Comparison of ENCODE assay signal across 19 cellular contexts in genomic region chr15:71186267-71186666, GRCh38.
"Had no signal": no experiment of that assay in that cellular context is flagged by ENCODE, and none has a peak within 500 bp of the region (broad histone marks: within the 10 kb centered on the region; RNA-seq: fewer than 3 reads in every experiment).

No MANE protein-coding gene starts in this region.

- H3K27me3 Mint-ChIP-seq: activated naive CD8-positive, alpha-beta T cell treated with anti-CD3 and anti-CD28 coated beads, Interleukin-2, amount 10 ng/mL, durations not matched to agents 7 days and 5 days had no signal

- H3K4me1 ChIP-seq: vagina had no signal

- H3K9me3 Mint-ChIP-seq: activated CD4-positive, alpha-beta T cell treated with anti-CD3 and anti-CD28 coated beads, Interleukin-2, amount 10 ng/mL, durations not matched to agents 7 days and 5 days; activated naive CD8-positive, alpha-beta T cell treated with anti-CD3 and anti-CD28 coated beads, Interleukin-2, amount 10 ng/mL, durations not matched to agents 7 days and 5 days; stimulated activated effector memory CD8-positive, alpha-beta T cell treated with anti-CD3 and anti-CD28 coated beads, Interleukin-12 subunit alpha, Interleukin-12 subunit beta, amount 100 ng/mL, for 72 hours; T-helper 2 cell treated with Interferon-gamma antibody and Interleukin-4, amounts not matched to agents 5 μg/mL and 100 μg/mL, for 36 hours had no signal

- H3K9me3 ChIP-seq: tibial artery, vagina had no signal

- H3K4me3 Mint-ChIP-seq: activated CD4-positive, alpha-beta T cell treated with anti-CD3 and anti-CD28 coated beads, Interleukin-2, amount 10 ng/mL, durations not matched to agents 7 days and 5 days; activated naive CD8-positive, alpha-beta T cell treated with anti-CD3 and anti-CD28 coated beads, Interleukin-2, amount 10 ng/mL, durations not matched to agents 7 days and 5 days; nephron; stimulated activated effector memory CD8-positive, alpha-beta T cell treated with anti-CD3 and anti-CD28 coated beads, Interleukin-12 subunit alpha, Interleukin-12 subunit beta, amount 100 ng/mL, for 72 hours; T-helper 2 cell treated with Interferon-gamma antibody and Interleukin-4, amounts not matched to agents 5 μg/mL and 100 μg/mL, for 36 hours had no signal

- H3K36me3 ChIP-seq: vagina had no signal

- H3K27ac Mint-ChIP-seq: activated CD4-positive, alpha-beta T cell treated with anti-CD3 and anti-CD28 coated beads, Interleukin-2, amount 10 ng/mL, durations not matched to agents 7 days and 5 days; activated naive CD8-positive, alpha-beta T cell treated with anti-CD3 and anti-CD28 coated beads, Interleukin-2, amount 10 ng/mL, durations not matched to agents 7 days and 5 days; nephron; stimulated activated effector memory CD8-positive, alpha-beta T cell treated with anti-CD3 and anti-CD28 coated beads, Interleukin-12 subunit alpha, Interleukin-12 subunit beta, amount 100 ng/mL, for 72 hours; T-helper 2 cell treated with Interferon-gamma antibody and Interleukin-4, amounts not matched to agents 5 μg/mL and 100 μg/mL, for 36 hours had no signal

- H3K4me3 ChIP-seq: tibial artery, vagina had no signal

- H3K36me3 Mint-ChIP-seq: activated naive CD8-positive, alpha-beta T cell treated with anti-CD3 and anti-CD28 coated beads, Interleukin-2, amount 10 ng/mL, durations not matched to agents 7 days and 5 days; stimulated activated effector memory CD8-positive, alpha-beta T cell treated with anti-CD3 and anti-CD28 coated beads, Interleukin-12 subunit alpha, Interleukin-12 subunit beta, amount 100 ng/mL, for 72 hours had no signal

- H3K27me3 ChIP-seq: brain microvascular endothelial cell, tibial artery, vagina had no signal

- DNase-seq: activated CD4-positive, alpha-beta T cell treated with anti-CD3 and anti-CD28 coated beads, Interleukin-2, amount 10 ng/mL, durations not matched to agents 7 days and 5 days; activated CD4-positive, CD25-positive, alpha-beta regulatory T cell; activated CD8-positive, alpha-beta memory T cell treated with anti-CD3 and anti-CD28 coated beads for 24 hours; activated naive CD4-positive, alpha-beta T cell; activated naive CD8-positive, alpha-beta T cell treated with anti-CD3 and anti-CD28 coated beads, Interleukin-2, amount 10 ng/mL, durations not matched to agents 7 days and 5 days; anterior cingulate cortex; brain microvascular endothelial cell; cortex of kidney; effector memory CD4-positive, alpha-beta T cell; foreskin melanocyte; head of caudate nucleus; mesendoderm; stimulated activated CD4-positive, alpha-beta T cell treated with anti-CD3 and anti-CD28 coated beads, Interleukin-12 subunit alpha, Interleukin-12 subunit beta, amount 100 ng/mL, for 4 hours; stimulated activated CD4-positive, alpha-beta T cell treated with anti-CD3 and anti-CD28 coated beads, Interleukin-2, amount 100 ng/mL, for 24 hours; tibial artery had no signal

- H3K27ac ChIP-seq: brain microvascular endothelial cell, tibial artery, vagina had no signal

- ATAC-seq: stimulated activated effector memory CD8-positive, alpha-beta T cell treated with anti-CD3 and anti-CD28 coated beads, Interleukin-12 subunit alpha, Interleukin-12 subunit beta, amount 100 ng/mL, for 72 hours had no signal

- H3K4me1 Mint-ChIP-seq: activated CD4-positive, alpha-beta T cell treated with anti-CD3 and anti-CD28 coated beads, Interleukin-2, amount 10 ng/mL, durations not matched to agents 7 days and 5 days; activated naive CD8-positive, alpha-beta T cell treated with anti-CD3 and anti-CD28 coated beads, Interleukin-2, amount 10 ng/mL, durations not matched to agents 7 days and 5 days; stimulated activated effector memory CD8-positive, alpha-beta T cell treated with anti-CD3 and anti-CD28 coated beads, Interleukin-12 subunit alpha, Interleukin-12 subunit beta, amount 100 ng/mL, for 72 hours had no signal
